ENCODE assay signal across 8 cellular contexts in genomic region chr9:70419546-70420266, GRCh38. TPM values are rescaled to one million over a fixed set of nuclear protein-coding genes. Genes with fewer than 3 reads are reported as not detected.
DNase-seq lines count a peak whose midpoint lies in the region; ATAC-seq and TF ChIP-seq lines count a peak whose summit lies in the region.

No MANE protein-coding gene starts in this region.

- peak overlapping the region; percentile 87 for H3K4me2 ChIP-seq in OCI-LY7 (ENCODE audit: low read length)

- WGBS in esophagus, 2 donors: 1% methylated on average over 36 to 43 of the region's 43 CpGs

- TF ChIP-seq CTCF in OCI-LY7 (conservative IDR thresholded peaks at IDR 0.05; ENCODE audit: low read length): no peak

- CTCF ChIA-PET in OCI-LY7 (lab: Charles Lee; ENCODE audit: unreplicated experiment): interaction anchor here (1.0 kb wide), 1 partner anchor 1266 kb away, joined by 3 read pairs; no protein-coding TSS in a partner anchor

- H3K4me3 ChIP-seq in OCI-LY7 (ENCODE audit: low read depth, low read length, poor library complexity, severe bottlenecking) (peak overlapping the region; percentile 75), esophagus (ENCODE audit: low read depth in 1 of 2, low read length in 2 of 2) (peak overlapping the region; percentile 47 to 50), muscle layer of colon (ENCODE audit: low read depth in 1 of 2, low read length in 2 of 2) (peak overlapping the region; percentile 52 to 74)

- BruUV-seq in OCI-LY7 (replicated peaks; lab: Mats Ljungman, UMichigan): no TSS peak

- no peaks in the 10 kb centered on the region for H3K9me3 ChIP-seq in OCI-LY7 (ENCODE audit: low read length)
- no peaks in the 10 kb centered on the region for H3K9me3 ChIP-seq in esophagus (ENCODE audit: control insufficient read depth in 2 of 2, insufficient read depth in 1 of 2, low read depth in 1 of 2, low read length in 1 of 2)
- no peaks in the 10 kb centered on the region for H3K9me3 ChIP-seq in muscle layer of colon (ENCODE audit: low read length)

- no peaks in the 10 kb centered on the region for H4K20me1 ChIP-seq in OCI-LY7 (ENCODE audit: insufficient read depth, low read length)

- peaks cover 2% of the 10 kb centered on the region for H3K27me3 Mint-ChIP-seq in IgD-negative memory B cell
- no peaks in the 10 kb centered on the region for H3K27me3 Mint-ChIP-seq in activated T-cell treated with anti-CD3 and anti-CD28 coated beads, Interleukin-2, amount 50 U/mL, for 24 hours

- H3K4me3 Mint-ChIP-seq in IgD-negative memory B cell: peak overlapping the region; percentile 94 to 99 (median 96)
- peak overlapping the region; percentile 89 for H3K4me3 Mint-ChIP-seq in activated T-cell treated with anti-CD3 and anti-CD28 coated beads, Interleukin-2, amount 50 U/mL, for 24 hours

- no peaks in the 10 kb centered on the region for H3K9me2 ChIP-seq in OCI-LY7 (ENCODE audit: insufficient read depth, low read length)

- ATAC-seq in GM21529 (IDR thresholded peaks at IDR 0.05; ENCODE audit: unreplicated experiment): peak; percentile 39

- H3K9me3 Mint-ChIP-seq in IgD-negative memory B cell: no peaks in the 10 kb centered on the region
- no peaks in the 10 kb centered on the region for H3K9me3 Mint-ChIP-seq in activated T-cell treated with anti-CD3 and anti-CD28 coated beads, Interleukin-2, amount 50 U/mL, for 24 hours

- peak overlapping the region; percentile 94 to 98 (median 98) for H3K27ac Mint-ChIP-seq in IgD-negative memory B cell
- H3K27ac Mint-ChIP-seq in activated T-cell treated with anti-CD3 and anti-CD28 coated beads, Interleukin-2, amount 50 U/mL, for 24 hours: peak overlapping the region; percentile 100

- no peaks in the 10 kb centered on the region for H3K27me3 ChIP-seq in esophagus (ENCODE audit: control insufficient read depth in 1 of 2, insufficient read depth in 2 of 2, low read length in 2 of 2)
- no peaks in the 10 kb centered on the region for H3K27me3 ChIP-seq in muscle layer of colon (ENCODE audit: control insufficient read depth in 1 of 2, insufficient read depth in 2 of 2, low read length in 2 of 2)

- DNase-seq in DMS 273 treated with DMSO at 0.1 percent for 48 hours (lab: John Stamatoyannopoulos, UW): peak; percentile 93
- peak; percentile 74 for DNase-seq in OCI-LY7 (ENCODE audit: low spot score)
- peak; percentile 87 for DNase-seq in activated T-cell treated with anti-CD3 and anti-CD28 coated beads, Interleukin-2, amount 50 U/mL, for 24 hours
- DNase-seq in stimulated activated CD8-positive, alpha-beta memory T cell treated with anti-CD3 and anti-CD28 coated beads, Interleukin-4, amount 100 ng/mL, for 48 hours: peak; percentile 86

- H3K9ac ChIP-seq in muscle layer of colon (ENCODE audit: low read length): peak overlapping the region; percentile 71

- H3K27ac ChIP-seq in OCI-LY7 (ENCODE audit: low read depth, low read length, poor library complexity, severe bottlenecking) (no peak overlapping the region), esophagus (ENCODE audit: low read depth in 2 of 2, low read length in 1 of 2) (peak overlapping the region; percentile 100), muscle layer of colon (ENCODE audit: low read depth, low read length) (peak overlapping the region; percentile 99)

- H3K36me3 ChIP-seq in OCI-LY7 (ENCODE audit: insufficient read depth, low read length) (no peaks in the 10 kb centered on the region), esophagus (ENCODE audit: control insufficient read depth in 2 of 2, insufficient read depth in 2 of 2, low read length in 1 of 2) (no peaks in the 10 kb centered on the region), muscle layer of colon (ENCODE audit: insufficient read depth, low read length) (no peaks in the 10 kb centered on the region)

- H3K36me3 Mint-ChIP-seq in IgD-negative memory B cell: no peaks in the 10 kb centered on the region
- H3K36me3 Mint-ChIP-seq in activated T-cell treated with anti-CD3 and anti-CD28 coated beads, Interleukin-2, amount 50 U/mL, for 24 hours (ENCODE audit: low read depth): peaks cover 2% of the 10 kb centered on the region

- POLR2A ChIA-PET in OCI-LY7 (lab: Charles Lee): interaction anchor here (0.7 to 1.0 kb wide), 3 partner anchors 27 to 119 kb away, joined by 3 read pairs; no protein-coding TSS in a partner anchor

- peaks cover 36% of the 10 kb centered on the region for H3K4me1 ChIP-seq in OCI-LY7 (ENCODE audit: insufficient read depth, low read length, poor library complexity, severe bottlenecking)
- H3K4me1 ChIP-seq in esophagus (ENCODE audit: control insufficient read depth in 2 of 2, insufficient read depth in 2 of 2, low read length in 1 of 2): peaks cover 0 to 6% of the 10 kb centered on the region in 2 donors
- peaks cover 38% of the 10 kb centered on the region for H3K4me1 ChIP-seq in muscle layer of colon (ENCODE audit: insufficient read depth, low read length)

- intact Hi-C loops in OCI-LY7 (cut with micrococcal nuclease; ENCODE audit: unreplicated experiment): loop anchor here (5.0 to 10.0 kb wide), 3 partner anchors 165 to 657 kb away; partner anchors contain the start of genes PTAR1 and SMC5

- no peaks in the 10 kb centered on the region for H3K79me2 ChIP-seq in OCI-LY7 (ENCODE audit: insufficient read depth, low read depth, low read length)

- H2AFZ ChIP-seq in OCI-LY7 (ENCODE audit: low read length): peak overlapping the region; percentile 90

- peaks cover 14 to 29% (median 19%) of the 10 kb centered on the region in 3 donors for H3K4me1 Mint-ChIP-seq in IgD-negative memory B cell
- peaks cover 50% of the 10 kb centered on the region for H3K4me1 Mint-ChIP-seq in activated T-cell treated with anti-CD3 and anti-CD28 coated beads, Interleukin-2, amount 50 U/mL, for 24 hours (ENCODE audit: low read depth)

RNA-seq across cellular contexts. Expression of gene KLF9, which starts 5.2 kb away (rescaled TPM):
- 3.3 TPM for polyA plus RNA-seq in IgD-negative memory B cell
- 1.4 and 2.3 TPM in 2 replicates for total RNA-seq in OCI-LY7 (2014; rRNA removed; shearing (Covaris generic))
- 1.9 and 2.3 TPM in 2 replicates for total RNA-seq in OCI-LY7 (2022)
- 1 to 10 TPM; 5.8 to 9.0 TPM for polyA plus RNA-seq in esophagus
